ENCODE assay signal across 2 cellular contexts in genomic region chr5:86460519-86460918, GRCh38.
TF ChIP-seq lines count a peak whose summit lies in the region.

No MANE protein-coding gene starts in this region.

TF ChIP-seq in GM23338, 12 proteins besides CTCF, POLR2A, EP300 and RAD21:
- TF ChIP-seq ZNF331 (CRISPR knock-in tag; IDR thresholded peaks at IDR 0.05; ENCODE audit: low read depth) (no peak), POLR2AphosphoS5 (IDR thresholded peaks at IDR 0.05; ENCODE audit: low read depth) (no peak)
- TF ChIP-seq, protein P1, sequence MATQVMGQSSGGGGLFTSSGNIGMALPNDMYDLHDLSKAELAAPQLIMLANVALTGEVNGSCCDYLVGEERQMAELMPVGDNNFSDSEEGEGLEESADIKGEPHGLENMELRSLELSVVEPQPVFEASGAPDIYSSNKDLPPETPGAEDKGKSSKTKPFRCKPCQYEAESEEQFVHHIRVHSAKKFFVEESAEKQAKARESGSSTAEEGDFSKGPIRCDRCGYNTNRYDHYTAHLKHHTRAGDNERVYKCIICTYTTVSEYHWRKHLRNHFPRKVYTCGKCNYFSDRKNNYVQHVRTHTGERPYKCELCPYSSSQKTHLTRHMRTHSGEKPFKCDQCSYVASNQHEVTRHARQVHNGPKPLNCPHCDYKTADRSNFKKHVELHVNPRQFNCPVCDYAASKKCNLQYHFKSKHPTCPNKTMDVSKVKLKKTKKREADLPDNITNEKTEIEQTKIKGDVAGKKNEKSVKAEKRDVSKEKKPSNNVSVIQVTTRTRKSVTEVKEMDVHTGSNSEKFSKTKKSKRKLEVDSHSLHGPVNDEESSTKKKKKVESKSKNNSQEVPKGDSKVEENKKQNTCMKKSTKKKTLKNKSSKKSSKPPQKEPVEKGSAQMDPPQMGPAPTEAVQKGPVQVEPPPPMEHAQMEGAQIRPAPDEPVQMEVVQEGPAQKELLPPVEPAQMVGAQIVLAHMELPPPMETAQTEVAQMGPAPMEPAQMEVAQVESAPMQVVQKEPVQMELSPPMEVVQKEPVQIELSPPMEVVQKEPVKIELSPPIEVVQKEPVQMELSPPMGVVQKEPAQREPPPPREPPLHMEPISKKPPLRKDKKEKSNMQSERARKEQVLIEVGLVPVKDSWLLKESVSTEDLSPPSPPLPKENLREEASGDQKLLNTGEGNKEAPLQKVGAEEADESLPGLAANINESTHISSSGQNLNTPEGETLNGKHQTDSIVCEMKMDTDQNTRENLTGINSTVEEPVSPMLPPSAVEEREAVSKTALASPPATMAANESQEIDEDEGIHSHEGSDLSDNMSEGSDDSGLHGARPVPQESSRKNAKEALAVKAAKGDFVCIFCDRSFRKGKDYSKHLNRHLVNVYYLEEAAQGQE (IDR thresholded peaks at IDR 0.05; ENCODE audit: unreplicated experiment): no peak

TF ChIP-seq in K562, 482 proteins besides CTCF, POLR2A, EP300 and RAD21:
- no peak for TF ChIP-seq ZNF217 (CRISPR knock-in tag; IDR thresholded peaks at IDR 0.05)
- TF ChIP-seq, protein P2, sequence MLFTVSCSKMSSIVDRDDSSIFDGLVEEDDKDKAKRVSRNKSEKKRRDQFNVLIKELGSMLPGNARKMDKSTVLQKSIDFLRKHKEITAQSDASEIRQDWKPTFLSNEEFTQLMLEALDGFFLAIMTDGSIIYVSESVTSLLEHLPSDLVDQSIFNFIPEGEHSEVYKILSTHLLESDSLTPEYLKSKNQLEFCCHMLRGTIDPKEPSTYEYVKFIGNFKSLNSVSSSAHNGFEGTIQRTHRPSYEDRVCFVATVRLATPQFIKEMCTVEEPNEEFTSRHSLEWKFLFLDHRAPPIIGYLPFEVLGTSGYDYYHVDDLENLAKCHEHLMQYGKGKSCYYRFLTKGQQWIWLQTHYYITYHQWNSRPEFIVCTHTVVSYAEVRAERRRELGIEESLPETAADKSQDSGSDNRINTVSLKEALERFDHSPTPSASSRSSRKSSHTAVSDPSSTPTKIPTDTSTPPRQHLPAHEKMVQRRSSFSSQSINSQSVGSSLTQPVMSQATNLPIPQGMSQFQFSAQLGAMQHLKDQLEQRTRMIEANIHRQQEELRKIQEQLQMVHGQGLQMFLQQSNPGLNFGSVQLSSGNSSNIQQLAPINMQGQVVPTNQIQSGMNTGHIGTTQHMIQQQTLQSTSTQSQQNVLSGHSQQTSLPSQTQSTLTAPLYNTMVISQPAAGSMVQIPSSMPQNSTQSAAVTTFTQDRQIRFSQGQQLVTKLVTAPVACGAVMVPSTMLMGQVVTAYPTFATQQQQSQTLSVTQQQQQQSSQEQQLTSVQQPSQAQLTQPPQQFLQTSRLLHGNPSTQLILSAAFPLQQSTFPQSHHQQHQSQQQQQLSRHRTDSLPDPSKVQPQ (CRISPR knock-in tag; IDR thresholded peaks at IDR 0.05; ENCODE audit: borderline replicate concordance): no peak
- TF ChIP-seq, protein P3, sequence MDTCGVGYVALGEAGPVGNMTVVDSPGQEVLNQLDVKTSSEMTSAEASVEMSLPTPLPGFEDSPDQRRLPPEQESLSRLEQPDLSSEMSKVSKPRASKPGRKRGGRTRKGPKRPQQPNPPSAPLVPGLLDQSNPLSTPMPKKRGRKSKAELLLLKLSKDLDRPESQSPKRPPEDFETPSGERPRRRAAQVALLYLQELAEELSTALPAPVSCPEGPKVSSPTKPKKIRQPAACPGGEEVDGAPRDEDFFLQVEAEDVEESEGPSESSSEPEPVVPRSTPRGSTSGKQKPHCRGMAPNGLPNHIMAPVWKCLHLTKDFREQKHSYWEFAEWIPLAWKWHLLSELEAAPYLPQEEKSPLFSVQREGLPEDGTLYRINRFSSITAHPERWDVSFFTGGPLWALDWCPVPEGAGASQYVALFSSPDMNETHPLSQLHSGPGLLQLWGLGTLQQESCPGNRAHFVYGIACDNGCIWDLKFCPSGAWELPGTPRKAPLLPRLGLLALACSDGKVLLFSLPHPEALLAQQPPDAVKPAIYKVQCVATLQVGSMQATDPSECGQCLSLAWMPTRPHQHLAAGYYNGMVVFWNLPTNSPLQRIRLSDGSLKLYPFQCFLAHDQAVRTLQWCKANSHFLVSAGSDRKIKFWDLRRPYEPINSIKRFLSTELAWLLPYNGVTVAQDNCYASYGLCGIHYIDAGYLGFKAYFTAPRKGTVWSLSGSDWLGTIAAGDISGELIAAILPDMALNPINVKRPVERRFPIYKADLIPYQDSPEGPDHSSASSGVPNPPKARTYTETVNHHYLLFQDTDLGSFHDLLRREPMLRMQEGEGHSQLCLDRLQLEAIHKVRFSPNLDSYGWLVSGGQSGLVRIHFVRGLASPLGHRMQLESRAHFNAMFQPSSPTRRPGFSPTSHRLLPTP (IDR thresholded peaks at IDR 0.05; ENCODE audit: borderline replicate concordance, extremely low read depth, insufficient read length): no peak
TF ChIP-seq in K562: peak in this region for 0.
